In the genomic region with DNA sequence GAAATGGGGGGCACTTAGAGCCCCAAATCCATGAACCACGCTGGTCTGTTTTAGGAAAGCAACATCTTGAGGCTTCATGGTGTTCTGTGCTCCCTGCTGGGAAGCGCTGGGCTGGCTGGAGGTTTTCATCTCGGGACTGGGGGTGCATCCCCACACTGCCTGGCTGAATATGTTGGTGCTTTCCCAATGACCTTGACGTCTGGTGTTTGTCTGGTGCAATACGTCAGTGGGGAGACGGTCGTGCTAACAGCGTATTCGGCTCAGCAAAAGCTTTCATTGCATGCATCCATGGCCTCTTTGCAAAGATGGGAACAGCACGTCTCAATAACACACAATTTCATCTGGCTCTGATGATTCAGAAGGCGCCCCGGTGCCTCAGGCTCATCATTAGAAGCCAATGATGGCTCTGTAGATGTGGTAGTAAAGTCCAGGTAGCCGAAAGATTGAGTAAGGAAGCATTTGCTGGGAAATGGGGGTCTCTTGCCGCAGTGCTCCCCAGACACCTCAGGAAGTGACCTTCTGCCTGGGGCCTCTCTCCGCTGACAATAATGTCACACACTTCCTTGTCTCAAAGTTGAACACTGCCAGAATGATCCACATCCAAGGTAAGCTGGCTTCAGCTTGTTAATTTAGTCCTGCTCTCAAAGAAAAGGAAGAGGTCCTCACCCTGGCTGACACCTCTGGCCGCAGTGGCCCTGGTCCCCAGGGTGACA, we compare ENCODE assay signal across 18 cellular contexts.
"Had no signal": no experiment of that assay in that cellular context is flagged by ENCODE, and none has a peak within 500 bp of the region (broad histone marks: within the 10 kb centered on the region; RNA-seq: fewer than 3 reads in every experiment).

No MANE protein-coding gene starts in this region.

- H3K27ac Mint-ChIP-seq: activated naive CD8-positive, alpha-beta T cell had no signal

- H3K4me1 ChIP-seq: uterus had no signal

- H3K4me3 ChIP-seq: cardiac muscle cell, ovary, sigmoid colon, uterus had no signal

- FAIRE-seq: frontal cortex, keratinocyte had no signal

- H3K36me3 Mint-ChIP-seq: activated naive CD8-positive, alpha-beta T cell had no signal

- H3K9me3 Mint-ChIP-seq: neural crest cell had no signal

- H3K27me3 ChIP-seq: ovary, uterus had no signal

- H3K4me3 Mint-ChIP-seq: neural crest cell had no signal

- DNase-seq: activated CD4-positive, CD25-positive, alpha-beta regulatory T cell treated with anti-CD3 and anti-CD28 coated beads, Interleukin-2, amount 50 U/mL, for 72 hours; activated CD8-positive, alpha-beta memory T cell treated with anti-CD3 and anti-CD28 coated beads, Interleukin-2, amount 50 U/mL, for 48 hours; activated gamma-delta T cell; activated T-cell treated with anti-CD3 and anti-CD28 coated beads, Interleukin-2, amount 50 U/mL, for 48 hours; amniotic stem cell; head of caudate nucleus; midbrain; ovary; sigmoid colon; stimulated activated naive B cell treated with anti-CD40 and anti-IgM and Interleukin-4, amounts not matched to agents 10 μg/mL and 1 μg/mL and 100 μg/mL, for 72 hours; uterus had no signal

- H3K9me3 ChIP-seq: ovary, sigmoid colon, tibial artery, uterus had no signal

- H3K36me3 ChIP-seq: cardiac muscle cell, ovary, sigmoid colon, tibial artery, uterus had no signal

- H3K27ac ChIP-seq: cardiac muscle cell, epithelial cell of prostate, ovary, sigmoid colon, tibial artery, uterus had no signal
